8 cellular contexts compared by ENCODE assay signal in genomic region chr6:17725083-17725482, GRCh38. TPM values are rescaled to one million over a fixed set of nuclear protein-coding genes. Genes with fewer than 3 reads are reported as not detected.
DNase-seq lines count a peak whose midpoint lies in the region; ATAC-seq and TF ChIP-seq lines count a peak whose summit lies in the region.
"Had no signal": no experiment of that assay in that cellular context is flagged by ENCODE, and none has a peak within 500 bp of the region (broad histone marks: within the 10 kb centered on the region; RNA-seq: fewer than 3 reads in every experiment).

No MANE protein-coding gene starts in this region.

- intact Hi-C loops in sciatic nerve (cut with DNase I): no loop called here

- H3K9me3 Mint-ChIP-seq in glutamatergic neuron (ENCODE audit: unreplicated experiment) (peaks cover 5% of the 10 kb centered on the region), type B pancreatic cell (no peaks in the 10 kb centered on the region)

- H3K27me3 Mint-ChIP-seq in glutamatergic neuron (ENCODE audit: unreplicated experiment): peaks cover 3% of the 10 kb centered on the region
- H3K27me3 Mint-ChIP-seq in T-helper 17 cell: peaks cover 7% of the 10 kb centered on the region
- H3K27me3 Mint-ChIP-seq in type B pancreatic cell: no peaks in the 10 kb centered on the region

- no peak overlapping the region for H3K4me3 ChIP-seq in HEK293 (ENCODE audit: low read depth, low read length)

- peak; percentile 20 for DNase-seq in NCI-H774 (lab: John Stamatoyannopoulos, UW)
- peak; percentile 87 for DNase-seq in glutamatergic neuron
- DNase-seq in sciatic nerve (ENCODE audit: low spot score): no peak
- no peak for DNase-seq in T-helper 17 cell
- no peak for DNase-seq in type B pancreatic cell (ENCODE audit: extremely low spot score, unreplicated experiment)

- TF ChIP-seq CTCF in HEK293 (tag by site-specific recombination; IDR thresholded peaks at IDR 0.05) (no peak), glutamatergic neuron (IDR thresholded peaks at IDR 0.05; ENCODE audit: partially characterized antibody, unreplicated experiment) (no peak), type B pancreatic cell (conservative IDR thresholded peaks at IDR 0.05) (no peak)

- H3K4me3 Mint-ChIP-seq in glutamatergic neuron (ENCODE audit: unreplicated experiment): peak overlapping the region; percentile 38
- H3K4me3 Mint-ChIP-seq in T-helper 17 cell: no peak overlapping the region
- no peak overlapping the region for H3K4me3 Mint-ChIP-seq in type B pancreatic cell

- H3K4me1 Mint-ChIP-seq in glutamatergic neuron (ENCODE audit: low read depth, unreplicated experiment) (peaks cover 6% of the 10 kb centered on the region), T-helper 17 cell (peaks cover 3% of the 10 kb centered on the region), type B pancreatic cell (ENCODE audit: unreplicated experiment) (peaks cover 9% of the 10 kb centered on the region)

- no peaks in the 10 kb centered on the region for H3K4me1 ChIP-seq in HEK293 (ENCODE audit: control insufficient read depth, insufficient read depth, low read length)

- H3K36me3 Mint-ChIP-seq in glutamatergic neuron (ENCODE audit: unreplicated experiment): no peaks in the 10 kb centered on the region
- peaks cover 2% of the 10 kb centered on the region for H3K36me3 Mint-ChIP-seq in T-helper 17 cell (ENCODE audit: low read depth)
- no peaks in the 10 kb centered on the region for H3K36me3 Mint-ChIP-seq in type B pancreatic cell

- H3K27ac ChIP-seq in HEK293 (ENCODE audit: extremely low read depth, low read depth, low read length): no peak overlapping the region

- H3K27ac Mint-ChIP-seq in glutamatergic neuron (ENCODE audit: unreplicated experiment): peak overlapping the region; percentile 93
- no peak overlapping the region for H3K27ac Mint-ChIP-seq in T-helper 17 cell
- H3K27ac Mint-ChIP-seq in type B pancreatic cell: no peak overlapping the region

- CTCF ChIA-PET in HEK293 (lab: Yijun Ruan, JAX): interaction anchor here (1.0 to 1.4 kb wide), 2 partner anchors 11 to 18 kb away, joined by 3 to 4 read pairs; partner anchors contain the start of gene NUP153

- POLR2A ChIA-PET in HEK293 (lab: Yijun Ruan, JAX): interaction anchor here (2.0 kb wide), 1 partner anchor 18 kb away, joined by 12 read pairs; the partner anchor contains the start of gene NUP153

- H3K9me3 ChIP-seq in HEK293 (ENCODE audit: control insufficient read depth, insufficient read depth, low read depth, low read length) (no peaks in the 10 kb centered on the region), T-helper 17 cell (ENCODE audit: control insufficient read depth, low read length, poor library complexity, severe bottlenecking) (no peaks in the 10 kb centered on the region)

- ATAC-seq in sciatic nerve: peak; percentile 10
- ATAC-seq in T-helper 17 cell: no peak
- ATAC-seq in HG02610 (IDR thresholded peaks at IDR 0.05; ENCODE audit: unreplicated experiment): no peak
- ATAC-seq: Panc1 had no signal

- H3K36me3 ChIP-seq in HEK293 (ENCODE audit: control insufficient read depth in 2 of 2, insufficient read depth in 1 of 2, low read length in 2 of 2): no peaks in the 10 kb centered on the region

TF ChIP-seq in HEK293, 187 proteins besides CTCF, POLR2A, EP300 and RAD21 (continues in another document):
- TF ChIP-seq ZIC2 (tag by site-specific recombination; IDR thresholded peaks at IDR 0.05) (peak; percentile 49), PRDM2 (tag by site-specific recombination; IDR thresholded peaks at IDR 0.05; ENCODE audit: borderline replicate concordance) (no peak), ZFHX2 (tag by site-specific recombination; conservative IDR thresholded peaks at IDR 0.05) (peak; percentile 69), ZNF600 (tag by site-specific recombination; IDR thresholded peaks at IDR 0.05) (no peak), ZNF175 (tag by site-specific recombination; IDR thresholded peaks at IDR 0.05) (no peak), ZNF140 (tag by site-specific recombination; IDR thresholded peaks at IDR 0.05) (no peak), ZNF645 (tag by site-specific recombination; IDR thresholded peaks at IDR 0.05) (no peak), PRDM1 (tag by site-specific recombination; IDR thresholded peaks at IDR 0.05) (no peak), ZNF133 (tag by site-specific recombination; IDR thresholded peaks at IDR 0.05) (no peak), ZNF48 (tag by site-specific recombination; IDR thresholded peaks at IDR 0.05) (no peak), ZNF529 (tag by site-specific recombination; IDR thresholded peaks at IDR 0.05; ENCODE audit: insufficient replicate concordance) (no peak), ZNF692 (tag by site-specific recombination; IDR thresholded peaks at IDR 0.05) (no peak), ZBTB17 (tag by site-specific recombination; IDR thresholded peaks at IDR 0.05) (no peak), ZNF341 (tag by site-specific recombination; IDR thresholded peaks at IDR 0.05; ENCODE audit: low read depth) (peak; percentile 94), EGR2 (tag by site-specific recombination; IDR thresholded peaks at IDR 0.05; ENCODE audit: low read depth) (peak; percentile 50; the same call in 1 of the 2 replicates)

RNA-seq across cellular contexts. Expression of gene NUP153, which starts 18.4 kb away (rescaled TPM):
- total RNA-seq in glutamatergic neuron (ENCODE audit: unreplicated experiment) (34.2 TPM), sciatic nerve (41.0 TPM), T-helper 17 cell (10 to 100 TPM; 63.3 to 66.3 TPM), type B pancreatic cell (ENCODE audit: low replicate concordance) (47.5 and 51.8 TPM in 2 replicates)

Comparison
In these comparisons a context has a peak if more than half of its experiments do, and no peak if none do; other contexts are left out.
1. DNase-seq: peak in NCI-H774 (single experiment) and glutamatergic neuron (single experiment); none in sciatic nerve (single experiment), T-helper 17 cell (0 of 3) and type B pancreatic cell (single experiment).